Comparison of ENCODE assay signal across 1 cellular context in the genomic region with DNA sequence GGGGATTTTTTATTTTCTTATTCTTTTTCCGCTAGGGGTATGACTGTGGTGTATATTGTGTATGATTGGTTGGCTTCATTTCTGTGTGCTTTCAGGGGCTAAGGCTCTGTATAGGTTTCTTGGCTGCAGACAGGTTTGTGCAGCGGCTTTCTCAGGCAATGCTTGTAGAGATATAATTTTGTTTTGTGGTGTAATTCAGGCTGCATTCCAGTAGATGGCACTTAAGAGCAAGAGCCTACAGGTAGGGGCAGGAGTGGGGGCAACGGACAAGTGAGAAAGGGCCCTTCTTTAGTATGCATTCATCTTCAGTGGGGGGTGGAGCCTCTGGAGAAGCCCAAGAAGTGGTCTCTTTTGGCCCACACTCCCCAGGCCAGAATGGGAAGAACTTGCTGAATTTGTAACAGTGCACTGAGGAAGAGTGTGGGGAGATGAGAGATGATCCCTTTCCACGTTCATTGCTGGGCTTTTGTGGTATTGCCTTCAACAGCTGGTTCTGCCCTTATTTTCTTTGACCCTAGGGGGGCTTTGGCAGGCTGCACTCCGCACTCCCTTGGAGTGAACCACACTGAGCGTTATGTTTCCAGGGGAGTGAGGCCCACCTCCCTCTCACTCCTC.
TF ChIP-seq lines count a peak whose summit lies in the region.

No MANE protein-coding gene starts in this region.

TF ChIP-seq in K562, 482 proteins besides CTCF, POLR2A, EP300 and RAD21 (continued from another document):
- TF ChIP-seq, protein P1, sequence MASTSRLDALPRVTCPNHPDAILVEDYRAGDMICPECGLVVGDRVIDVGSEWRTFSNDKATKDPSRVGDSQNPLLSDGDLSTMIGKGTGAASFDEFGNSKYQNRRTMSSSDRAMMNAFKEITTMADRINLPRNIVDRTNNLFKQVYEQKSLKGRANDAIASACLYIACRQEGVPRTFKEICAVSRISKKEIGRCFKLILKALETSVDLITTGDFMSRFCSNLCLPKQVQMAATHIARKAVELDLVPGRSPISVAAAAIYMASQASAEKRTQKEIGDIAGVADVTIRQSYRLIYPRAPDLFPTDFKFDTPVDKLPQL (IDR thresholded peaks at IDR 0.05; ENCODE audit: extremely low read depth, insufficient read length), result no peak
- no peak for TF ChIP-seq RFX7 (CRISPR knock-in tag; IDR thresholded peaks at IDR 0.05)
- TF ChIP-seq ZNF184 (CRISPR knock-in tag; IDR thresholded peaks at IDR 0.05), result no peak
- no peak for TF ChIP-seq MYNN (IDR thresholded peaks at IDR 0.05)
- TF ChIP-seq MYNN (CRISPR knock-in tag; IDR thresholded peaks at IDR 0.05), result no peak
- TF ChIP-seq ELF2 (CRISPR knock-in tag; IDR thresholded peaks at IDR 0.05), result no peak
- TF ChIP-seq, protein P2, sequence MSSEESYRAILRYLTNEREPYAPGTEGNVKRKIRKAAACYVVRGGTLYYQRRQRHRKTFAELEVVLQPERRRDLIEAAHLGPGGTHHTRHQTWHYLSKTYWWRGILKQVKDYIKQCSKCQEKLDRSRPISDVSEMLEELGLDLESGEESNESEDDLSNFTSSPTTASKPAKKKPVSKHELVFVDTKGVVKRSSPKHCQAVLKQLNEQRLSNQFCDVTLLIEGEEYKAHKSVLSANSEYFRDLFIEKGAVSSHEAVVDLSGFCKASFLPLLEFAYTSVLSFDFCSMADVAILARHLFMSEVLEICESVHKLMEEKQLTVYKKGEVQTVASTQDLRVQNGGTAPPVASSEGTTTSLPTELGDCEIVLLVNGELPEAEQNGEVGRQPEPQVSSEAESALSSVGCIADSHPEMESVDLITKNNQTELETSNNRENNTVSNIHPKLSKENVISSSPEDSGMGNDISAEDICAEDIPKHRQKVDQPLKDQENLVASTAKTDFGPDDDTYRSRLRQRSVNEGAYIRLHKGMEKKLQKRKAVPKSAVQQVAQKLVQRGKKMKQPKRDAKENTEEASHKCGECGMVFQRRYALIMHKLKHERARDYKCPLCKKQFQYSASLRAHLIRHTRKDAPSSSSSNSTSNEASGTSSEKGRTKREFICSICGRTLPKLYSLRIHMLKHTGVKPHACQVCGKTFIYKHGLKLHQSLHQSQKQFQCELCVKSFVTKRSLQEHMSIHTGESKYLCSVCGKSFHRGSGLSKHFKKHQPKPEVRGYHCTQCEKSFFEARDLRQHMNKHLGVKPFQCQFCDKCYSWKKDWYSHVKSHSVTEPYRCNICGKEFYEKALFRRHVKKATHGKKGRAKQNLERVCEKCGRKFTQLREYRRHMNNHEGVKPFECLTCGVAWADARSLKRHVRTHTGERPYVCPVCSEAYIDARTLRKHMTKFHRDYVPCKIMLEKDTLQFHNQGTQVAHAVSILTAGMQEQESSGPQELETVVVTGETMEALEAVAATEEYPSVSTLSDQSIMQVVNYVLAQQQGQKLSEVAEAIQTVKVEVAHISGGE (CRISPR knock-in tag; IDR thresholded peaks at IDR 0.05), result no peak
- no peak for TF ChIP-seq HNRNPUL1 (IDR thresholded peaks at IDR 0.05; ENCODE audit: low read length)
- TF ChIP-seq OTX1 (CRISPR knock-in tag; IDR thresholded peaks at IDR 0.05), result no peak
- TF ChIP-seq, protein P3, sequence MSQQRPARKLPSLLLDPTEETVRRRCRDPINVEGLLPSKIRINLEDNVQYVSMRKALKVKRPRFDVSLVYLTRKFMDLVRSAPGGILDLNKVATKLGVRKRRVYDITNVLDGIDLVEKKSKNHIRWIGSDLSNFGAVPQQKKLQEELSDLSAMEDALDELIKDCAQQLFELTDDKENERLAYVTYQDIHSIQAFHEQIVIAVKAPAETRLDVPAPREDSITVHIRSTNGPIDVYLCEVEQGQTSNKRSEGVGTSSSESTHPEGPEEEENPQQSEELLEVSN (IDR thresholded peaks at IDR 0.05; ENCODE audit: borderline replicate concordance in 1 of 2, extremely low read depth in 1 of 2, insufficient read depth in 1 of 2, insufficient read length in 1 of 2, low read depth in 1 of 2, low read length in 1 of 2, poor library complexity in 1 of 2, severe bottlenecking in 1 of 2), result no peak
- TF ChIP-seq, protein P4, sequence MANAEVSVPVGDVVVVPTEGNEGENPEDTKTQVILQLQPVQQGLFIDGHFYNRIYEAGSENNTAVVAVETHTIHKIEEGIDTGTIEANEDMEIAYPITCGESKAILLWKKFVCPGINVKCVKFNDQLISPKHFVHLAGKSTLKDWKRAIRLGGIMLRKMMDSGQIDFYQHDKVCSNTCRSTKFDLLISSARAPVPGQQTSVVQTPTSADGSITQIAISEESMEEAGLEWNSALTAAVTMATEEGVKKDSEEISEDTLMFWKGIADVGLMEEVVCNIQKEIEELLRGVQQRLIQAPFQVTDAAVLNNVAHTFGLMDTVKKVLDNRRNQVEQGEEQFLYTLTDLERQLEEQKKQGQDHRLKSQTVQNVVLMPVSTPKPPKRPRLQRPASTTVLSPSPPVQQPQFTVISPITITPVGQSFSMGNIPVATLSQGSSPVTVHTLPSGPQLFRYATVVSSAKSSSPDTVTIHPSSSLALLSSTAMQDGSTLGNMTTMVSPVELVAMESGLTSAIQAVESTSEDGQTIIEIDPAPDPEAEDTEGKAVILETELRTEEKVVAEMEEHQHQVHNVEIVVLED (CRISPR knock-in tag; IDR thresholded peaks at IDR 0.05), result no peak
- TF ChIP-seq RFX5 (IDR thresholded peaks at IDR 0.05; ENCODE audit: low read depth, low read length), result no peak
- TF ChIP-seq RHOXF2B (CRISPR knock-in tag; conservative IDR thresholded peaks at IDR 0.05), result no peak
- no peak for TF ChIP-seq SIX5 (IDR thresholded peaks at IDR 0.05; ENCODE audit: borderline replicate concordance in 1 of 2, insufficient read depth in 1 of 2, low read depth in 1 of 2, low read length in 2 of 2)
TF ChIP-seq in K562: peak in this region for 0.
